Comparison of ENCODE assay signal across 8 cellular contexts in genomic region chr11:75667268-75667830, GRCh38. TPM values are rescaled to one million over a fixed set of nuclear protein-coding genes. Genes with fewer than 3 reads are reported as not detected.
DNase-seq lines count a peak whose midpoint lies in the region; ATAC-seq, FAIRE-seq and TF ChIP-seq lines count a peak whose summit lies in the region.

No MANE protein-coding gene starts in this region.

- no peaks in the 10 kb centered on the region for H3K36me3 ChIP-seq in pancreas

- H3K27me3 ChIP-seq in HL-60 (ENCODE audit: insufficient read depth, poor library complexity, severe bottlenecking) (peaks cover 61% of the 10 kb centered on the region), pancreas (peaks cover 3 to 6% (median 4%) of the 10 kb centered on the region in 4 donors)

- no peaks in the 10 kb centered on the region for H3K9me3 Mint-ChIP-seq in activated T-cell treated with anti-CD3 and anti-CD28 coated beads, Interleukin-2, amount 50 U/mL, for 4 hours

- peak overlapping the region; percentile 57 for H3K4me3 Mint-ChIP-seq in activated T-cell treated with anti-CD3 and anti-CD28 coated beads, Interleukin-2, amount 50 U/mL, for 4 hours

- no peak for FAIRE-seq in pancreas (lab: Jason Lieb, UNC)

- 4 to 6% methylated on average over 62 to 63 of the region's 63 CpGs for WGBS in pancreas, 2 donors

- peaks cover 0 to 4% (median 0%) of the 10 kb centered on the region in 3 donors for H3K4me1 ChIP-seq in pancreas

- H3K27me3 Mint-ChIP-seq in activated T-cell treated with anti-CD3 and anti-CD28 coated beads, Interleukin-2, amount 50 U/mL, for 4 hours (ENCODE audit: low read depth): peaks cover 71% of the 10 kb centered on the region

- peaks cover 10% of the 10 kb centered on the region for H3K4me1 Mint-ChIP-seq in activated T-cell treated with anti-CD3 and anti-CD28 coated beads, Interleukin-2, amount 50 U/mL, for 4 hours (ENCODE audit: low read depth)

- peak; percentile 67 for DNase-seq in D341Med (ENCODE audit: low spot score)
- no peak for DNase-seq in HL-60 (ENCODE audit: low read depth in 1 of 2, low spot score in 1 of 2)
- DNase-seq in activated T-cell treated with anti-CD3 and anti-CD28 coated beads, Interleukin-2, amount 50 U/mL, for 4 hours: no peak
- peak; percentile 2 for DNase-seq in glomerular visceral epithelial cell (ENCODE audit: extremely low spot score)
- peak in 5 of 6 donors; percentile 11 to 76 (median 37) for DNase-seq in pancreas
- no peak for DNase-seq in NCI-H446 treated with DMSO at 0.1 percent for 48 hours (lab: John Stamatoyannopoulos, UW)
- DNase-seq in UCSD-AML1 (lab: John Stamatoyannopoulos, UW; ENCODE audit: unreplicated experiment): no peak

- H3K9me3 ChIP-seq in pancreas: no peaks in the 10 kb centered on the region

- intact Hi-C loops in pancreas (cut with DNase I): no loop called here

- H3K27ac ChIP-seq in HL-60 (replicated peaks) (no peak overlapping the region), pancreas (no peak overlapping the region)

- peak; percentile 37 to 41 for ATAC-seq in activated T-cell treated with anti-CD3 and anti-CD28 coated beads, Interleukin-2, amount 50 U/mL, for 4 hours
- ATAC-seq in pancreas (peak; percentile 64 to 72 (median 68)), GM18870 (IDR thresholded peaks at IDR 0.05; ENCODE audit: unreplicated experiment) (no peak)

- no peaks in the 10 kb centered on the region for H3K36me3 Mint-ChIP-seq in activated T-cell treated with anti-CD3 and anti-CD28 coated beads, Interleukin-2, amount 50 U/mL, for 4 hours (ENCODE audit: insufficient read depth)

- H3K4me3 ChIP-seq in HL-60 (replicated peaks; ENCODE audit: insufficient read depth, low read length): peak overlapping the region; percentile 20
- H3K4me3 ChIP-seq in pancreas: peak overlapping the region; percentile 21 to 61 (median 32)

- TF ChIP-seq CTCF in HL-60 (IDR thresholded peaks at IDR 0.05; ENCODE audit: insufficient read depth, low read length) (no peak), pancreas (IDR thresholded peaks at IDR 0.05) (no peak)

RNA-seq across cellular contexts. Expression of gene MAP6, which starts 1.5 kb away (rescaled TPM):
- not detected for total RNA-seq in activated T-cell treated with anti-CD3 and anti-CD28 coated beads, Interleukin-2, amount 50 U/mL, for 4 hours
- total RNA-seq in pancreas: 1 to 10 TPM in 5 of 6 donors, under 1 TPM in 1; 0.88 to 3.2 (median 2.0) TPM
- 10 to 100 TPM in 1 of 2 donors, 1 to 10 TPM in 1; 4.2 to 17.4 TPM for polyA plus RNA-seq in pancreas

RNA-seq across cellular contexts. Expression of gene MOGAT2, which starts 50.3 kb away (rescaled TPM):
- total RNA-seq in activated T-cell treated with anti-CD3 and anti-CD28 coated beads, Interleukin-2, amount 50 U/mL, for 4 hours: under 1 TPM in 1 of 3 donors, not detected in 2; 0.13 TPM
- under 1 TPM in 1 of 6 donors, not detected in 5; 0.09 TPM for total RNA-seq in pancreas
- polyA plus RNA-seq in pancreas: under 1 TPM; 0.08 to 0.09 TPM

Comparison
In these comparisons a context has a peak if more than half of its experiments do, and no peak if none do; other contexts are left out.
1. DNase-seq: peak in D341Med (single experiment), glomerular visceral epithelial cell (single experiment) and pancreas (5 of 6); none in HL-60 (0 of 2), activated T-cell treated with anti-CD3 and anti-CD28 coated beads, Interleukin-2, amount 50 U/mL, for 4 hours (single experiment), NCI-H446 treated with DMSO at 0.1 percent for 48 hours (single experiment) and UCSD-AML1 (single experiment).